8 cellular contexts compared by ENCODE assay signal in genomic region chr5:122774519-122774860, GRCh38. TPM values are rescaled to one million over a fixed set of nuclear protein-coding genes. Genes with fewer than 3 reads are reported as not detected.
DNase-seq lines count a peak whose midpoint lies in the region; ATAC-seq and TF ChIP-seq lines count a peak whose summit lies in the region.

No MANE protein-coding gene starts in this region.

- H3K4me1 ChIP-seq in hepatocyte (ENCODE audit: insufficient read depth): no peaks in the 10 kb centered on the region

- peak overlapping the region; percentile 97 for H3K4me3 Mint-ChIP-seq in activated B cell treated with CpG ODN at 0.5 μM for 24 hours
- H3K4me3 Mint-ChIP-seq in stimulated activated effector memory CD8-positive, alpha-beta T cell treated with anti-CD3 and anti-CD28 coated beads, Interleukin-12 subunit alpha, Interleukin-12 subunit beta, amount 100 ng/mL, for 72 hours: peak overlapping the region; percentile 94

- H3K9me3 Mint-ChIP-seq in activated B cell treated with CpG ODN at 0.5 μM for 24 hours: no peaks in the 10 kb centered on the region
- no peaks in the 10 kb centered on the region for H3K9me3 Mint-ChIP-seq in stimulated activated effector memory CD8-positive, alpha-beta T cell treated with anti-CD3 and anti-CD28 coated beads, Interleukin-12 subunit alpha, Interleukin-12 subunit beta, amount 100 ng/mL, for 72 hours

- H3K4me1 Mint-ChIP-seq in activated B cell treated with CpG ODN at 0.5 μM for 24 hours: peaks cover 34% of the 10 kb centered on the region
- H3K4me1 Mint-ChIP-seq in stimulated activated effector memory CD8-positive, alpha-beta T cell treated with anti-CD3 and anti-CD28 coated beads, Interleukin-12 subunit alpha, Interleukin-12 subunit beta, amount 100 ng/mL, for 72 hours: peaks cover 23% of the 10 kb centered on the region

- H3K36me3 Mint-ChIP-seq in activated B cell treated with CpG ODN at 0.5 μM for 24 hours (ENCODE audit: low read depth): peaks cover 28% of the 10 kb centered on the region
- H3K36me3 Mint-ChIP-seq in stimulated activated effector memory CD8-positive, alpha-beta T cell treated with anti-CD3 and anti-CD28 coated beads, Interleukin-12 subunit alpha, Interleukin-12 subunit beta, amount 100 ng/mL, for 72 hours: peaks cover 7% of the 10 kb centered on the region

- no peaks in the 10 kb centered on the region for H3K9me3 ChIP-seq in hepatocyte (ENCODE audit: low read depth)

- peaks cover 44% of the 10 kb centered on the region for H3K79me2 ChIP-seq in hepatocyte

- 45% methylated on average over 8 of the region's 8 CpGs for WGBS in hepatocyte (ENCODE audit: low lambda C conversion rate, missing lambda C conversion rate)

- peak overlapping the region; percentile 86 for H3K27ac ChIP-seq in hepatocyte

- peak overlapping the region; percentile 83 for H3K4me2 ChIP-seq in hepatocyte

- peaks cover 32% of the 10 kb centered on the region for H4K20me1 ChIP-seq in hepatocyte (ENCODE audit: insufficient read depth, poor library complexity, severe bottlenecking)

- H3K4me3 ChIP-seq in hepatocyte: peak overlapping the region; percentile 44

- H3K36me3 ChIP-seq in hepatocyte (replicated peaks; ENCODE audit: insufficient read depth, low read depth): no peaks in the 10 kb centered on the region

- peak overlapping the region; percentile 96 for H3K27ac Mint-ChIP-seq in activated B cell treated with CpG ODN at 0.5 μM for 24 hours
- peak overlapping the region; percentile 92 for H3K27ac Mint-ChIP-seq in stimulated activated effector memory CD8-positive, alpha-beta T cell treated with anti-CD3 and anti-CD28 coated beads, Interleukin-12 subunit alpha, Interleukin-12 subunit beta, amount 100 ng/mL, for 72 hours

- DNase-seq in NCI-H2227 treated with DMSO at 0.1 percent for 48 hours (lab: John Stamatoyannopoulos, UW): peak; percentile 61
- DNase-seq in NCI-H2227 (lab: John Stamatoyannopoulos, UW; ENCODE audit: unreplicated experiment): no peak
- DNase-seq in activated B cell treated with CpG ODN at 0.5 μM for 24 hours: no peak
- no peak for DNase-seq in hepatocyte (ENCODE audit: low spot score)
- no peak for DNase-seq in stimulated activated effector memory CD8-positive, alpha-beta T cell treated with anti-CD3 and anti-CD28 coated beads, Interleukin-12 subunit alpha, Interleukin-12 subunit beta, amount 100 ng/mL, for 72 hours (ENCODE audit: low spot score in 2 of 2)
- DNase-seq in NCI-H2107 (lab: John Stamatoyannopoulos, UW): no peak
- no peak for DNase-seq in NCI-H1694 (lab: John Stamatoyannopoulos, UW)

- H3K27me3 Mint-ChIP-seq in activated B cell treated with CpG ODN at 0.5 μM for 24 hours: no peaks in the 10 kb centered on the region

- ATAC-seq in HG03039 (IDR thresholded peaks at IDR 0.05; ENCODE audit: unreplicated experiment): peak; percentile 22
- ATAC-seq in activated B cell treated with CpG ODN at 0.5 μM for 24 hours (ENCODE audit: low read depth): peak; percentile 6
- ATAC-seq in stimulated activated effector memory CD8-positive, alpha-beta T cell treated with anti-CD3 and anti-CD28 coated beads, Interleukin-12 subunit alpha, Interleukin-12 subunit beta, amount 100 ng/mL, for 72 hours: peak; percentile 52

- H2AFZ ChIP-seq in hepatocyte: peak overlapping the region; percentile 95

- no peaks in the 10 kb centered on the region for H3K27me3 ChIP-seq in hepatocyte

- intact Hi-C loops in activated B cell treated with CpG ODN at 0.5 μM for 24 hours (cut with micrococcal nuclease): loop anchor here (1.0 to 10.0 kb wide), 2 partner anchors 18 to 810 kb away; partner anchors contain the start of gene SRFBP1

- POLR2A ChIA-PET in activated B cell treated with CpG ODN at 0.5 μM for 24 hours (lab: Charles Lee): interaction anchor here (0.6 to 5.2 kb wide), 10 partner anchors 11 to 182 kb away, joined by 3 to 84 read pairs (median 8); no protein-coding TSS in a partner anchor

- CTCF ChIA-PET in activated B cell treated with CpG ODN at 0.5 μM for 24 hours (lab: Charles Lee): interaction anchor here (1.1 to 3.3 kb wide), 3 partner anchors 55 to 71 kb away, joined by 3 to 30 read pairs (median 3); no protein-coding TSS in a partner anchor

- H3K9me2 ChIP-seq in hepatocyte (replicated peaks; ENCODE audit: insufficient read depth): no peaks in the 10 kb centered on the region

- TF ChIP-seq CTCF in activated B cell treated with CpG ODN at 0.5 μM for 24 hours (IDR thresholded peaks at IDR 0.05): no peak
- TF ChIP-seq CTCF in hepatocyte (IDR thresholded peaks at IDR 0.05; ENCODE audit: poor library complexity): no peak

RNA-seq across cellular contexts. Expression of gene SNX2, which starts 0.4 kb away (rescaled TPM):
- total RNA-seq in activated B cell treated with CpG ODN at 0.5 μM for 24 hours (145 and 146 TPM in 2 replicates), hepatocyte (98.4 and 107 TPM in 2 replicates)
- polyA plus RNA-seq in hepatocyte: 99.5 and 102 TPM in 2 replicates
